Comparison of ENCODE assay signal across 1 cellular context in genomic region chr3:177300039-177300833, GRCh38.
TF ChIP-seq lines count a peak whose summit lies in the region.

No MANE protein-coding gene starts in this region.

TF ChIP-seq in HepG2, 621 proteins besides CTCF, POLR2A, EP300 and RAD21 (continued from another document):
- TF ChIP-seq PAXIP1 (CRISPR knock-in tag; conservative IDR thresholded peaks at IDR 0.05) (peak; percentile 67), SRSF1 (optimal IDR thresholded peaks at IDR 0.05; ENCODE audit: low read depth, low read length) (no peak), JDP2 (CRISPR knock-in tag; IDR thresholded peaks at IDR 0.05; ENCODE audit: borderline replicate concordance) (no peak), PITX1 (CRISPR knock-in tag; IDR thresholded peaks at IDR 0.05) (peak; percentile 28; the same call in 1 of the 2 replicates), CCDC6 (CRISPR knock-in tag; IDR thresholded peaks at IDR 0.05) (peak; percentile 63; the same call in 1 of the 2 replicates), ZC3H13 (CRISPR knock-in tag; IDR thresholded peaks at IDR 0.05) (no peak), DR1 (CRISPR knock-in tag; IDR thresholded peaks at IDR 0.05) (no peak), ZNF317 (CRISPR knock-in tag; IDR thresholded peaks at IDR 0.05) (no peak), ZNF784 (CRISPR knock-in tag; IDR thresholded peaks at IDR 0.05; ENCODE audit: borderline replicate concordance) (no peak), ZNF772 (CRISPR knock-in tag; IDR thresholded peaks at IDR 0.05) (0 out of 2 replicates have a peak, but pooled peaks have one; percentile 39), FOXA3 (CRISPR knock-in tag; IDR thresholded peaks at IDR 0.05) (peak; percentile 35), GATAD2A (CRISPR knock-in tag; IDR thresholded peaks at IDR 0.05) (peak; percentile 57), REST (IDR thresholded peaks at IDR 0.05; ENCODE audit: borderline replicate concordance in 1 of 2, low read depth in 1 of 2, low read length in 2 of 2) (no peak), ZNF816 (CRISPR knock-in tag; IDR thresholded peaks at IDR 0.05; ENCODE audit: borderline replicate concordance) (no peak), HDAC2 (CRISPR knock-in tag; IDR thresholded peaks at IDR 0.05) (0 out of 2 replicates have a peak, but pooled peaks have one; percentile 29), TFDP2 (CRISPR knock-in tag; IDR thresholded peaks at IDR 0.05) (0 out of 2 replicates have a peak, but pooled peaks have one; percentile 1)
